Comparison of ENCODE assay signal across 9 cellular contexts in the genomic region with DNA sequence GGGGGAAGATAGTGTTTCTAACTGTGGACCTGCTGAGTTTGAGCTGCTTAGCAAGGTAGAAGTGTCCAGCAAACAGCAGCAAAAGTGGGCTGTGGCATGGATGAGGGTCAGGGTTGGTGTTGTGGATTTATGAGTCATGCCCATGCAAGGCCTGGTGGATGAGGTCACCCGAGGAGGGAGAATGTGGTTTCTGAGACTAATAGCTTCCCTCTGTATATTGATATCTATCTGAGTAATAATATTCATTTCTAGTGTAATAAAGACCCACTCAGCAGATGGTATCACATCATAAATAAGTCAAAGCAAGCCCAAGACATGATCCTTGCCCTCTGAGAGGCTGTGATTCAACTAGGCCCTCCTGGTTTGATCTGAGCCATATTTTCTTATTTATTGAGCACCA.
DNase-seq lines count a peak whose midpoint lies in the region; TF ChIP-seq lines count a peak whose summit lies in the region.
"Had no signal": no experiment of that assay in that cellular context is flagged by ENCODE, and none has a peak within 500 bp of the region (broad histone marks: within the 10 kb centered on the region; RNA-seq: fewer than 3 reads in every experiment).

No MANE protein-coding gene starts in this region.

- H3K18ac ChIP-seq in trophoblast cell (ENCODE audit: low read length), result no peak overlapping the region

- H3K36me3 Mint-ChIP-seq in nephron progenitor cell (ENCODE audit: low read depth), result no peaks in the 10 kb centered on the region
- H3K36me3 Mint-ChIP-seq in neural progenitor cell, result no peaks in the 10 kb centered on the region

- H3K27me3 Mint-ChIP-seq in nephron progenitor cell (ENCODE audit: low read depth, poor library complexity) (no peaks in the 10 kb centered on the region), neural progenitor cell (ENCODE audit: insufficient read depth, low read depth) (peaks cover 7% of the 10 kb centered on the region)

- no peak overlapping the region for H2BK5ac ChIP-seq in trophoblast cell (ENCODE audit: low read depth, low read length, poor library complexity)

- H3K36me3 ChIP-seq in GM06990 (ENCODE audit: control insufficient read depth, insufficient read depth, low read length) (no peaks in the 10 kb centered on the region), brain microvascular endothelial cell (replicated peaks) (no peaks in the 10 kb centered on the region), trophoblast cell (ENCODE audit: control insufficient read depth in 1 of 2, insufficient read depth in 2 of 2, low read length in 2 of 2) (no peaks in the 10 kb centered on the region), neural progenitor cell (no peaks in the 10 kb centered on the region)

- no peaks in the 10 kb centered on the region for H3K79me1 ChIP-seq in trophoblast cell (ENCODE audit: low read length)

- no peaks in the 10 kb centered on the region for H3K79me2 ChIP-seq in trophoblast cell (ENCODE audit: control insufficient read depth, insufficient read depth, low read length, poor library complexity)
- no peaks in the 10 kb centered on the region for H3K79me2 ChIP-seq in neural progenitor cell (ENCODE audit: low read depth)

- peak overlapping the region; percentile 15 for H3K27ac ChIP-seq in brain microvascular endothelial cell
- no peak overlapping the region for H3K27ac ChIP-seq in trophoblast cell (ENCODE audit: low read depth, low read length)
- H3K27ac ChIP-seq in neural progenitor cell, result no peak overlapping the region

- H3K4me1 ChIP-seq in trophoblast cell (ENCODE audit: control insufficient read depth in 1 of 2, insufficient read depth in 2 of 2, low read length in 2 of 2) (no peaks in the 10 kb centered on the region), neural progenitor cell (no peaks in the 10 kb centered on the region)

- H4K91ac ChIP-seq in trophoblast cell (ENCODE audit: low read depth, low read length), result no peak overlapping the region

- H3K27ac Mint-ChIP-seq in nephron progenitor cell (no peak overlapping the region), neural progenitor cell (no peak overlapping the region)

- H3K4me2 ChIP-seq in trophoblast cell (ENCODE audit: low read length), result no peak overlapping the region
- H3K4me2 ChIP-seq in neural progenitor cell, result no peak overlapping the region

- TF ChIP-seq CTCF in GM06990 (IDR thresholded peaks at IDR 0.05; ENCODE audit: insufficient read depth, low read length, poor library complexity, severe bottlenecking) (no peak), brain microvascular endothelial cell (IDR thresholded peaks at IDR 0.05; ENCODE audit: low read depth, low read length, missing control alignments) (no peak), nephron progenitor cell (IDR thresholded peaks at IDR 0.05) (no peak), neural progenitor cell (IDR thresholded peaks at IDR 0.05) (no peak)

- H3K27me3 ChIP-seq in GM06990 (replicated peaks; ENCODE audit: control insufficient read depth, insufficient read depth, low read length) (0 out of 2 replicates have a peak, but pooled peaks cover 2% of the 10 kb centered on the region), brain microvascular endothelial cell (replicated peaks) (no peaks in the 10 kb centered on the region), trophoblast cell (ENCODE audit: insufficient read depth, low read length) (no peaks in the 10 kb centered on the region), neural progenitor cell (no peaks in the 10 kb centered on the region)

- no peak overlapping the region for H3K23ac ChIP-seq in trophoblast cell (ENCODE audit: low read length)

- H4K20me1 ChIP-seq in neural progenitor cell (ENCODE audit: low read depth), result no peaks in the 10 kb centered on the region

- H3K14ac ChIP-seq in trophoblast cell (ENCODE audit: low read length), result no peak overlapping the region

- in situ Hi-C loops in brain microvascular endothelial cell (cut with HindIII; ENCODE audit: low pct_ligation_motif_present, low sequenced_read_pairs), result no loop called here

- no peaks in the 10 kb centered on the region for H3K9me3 ChIP-seq in trophoblast cell (ENCODE audit: insufficient read depth, low read depth, low read length)
- no peaks in the 10 kb centered on the region for H3K9me3 ChIP-seq in neural progenitor cell (ENCODE audit: low read depth)

- no peak overlapping the region for H4K12ac ChIP-seq in trophoblast cell (ENCODE audit: low read depth, low read length)

- H2BK12ac ChIP-seq in trophoblast cell (ENCODE audit: low read length), result no peak overlapping the region

- H3K4me3 Mint-ChIP-seq in nephron progenitor cell, result no peak overlapping the region
- no peak overlapping the region for H3K4me3 Mint-ChIP-seq in neural progenitor cell

- H3K9ac ChIP-seq in trophoblast cell (ENCODE audit: low read length) (no peak overlapping the region), neural progenitor cell (no peak overlapping the region)

- DNase-seq in GM06990 (ENCODE audit: extremely low read depth, insufficient read length) (peak; percentile 20), HK-2 (ENCODE audit: unreplicated experiment) (peak; percentile 13), brain microvascular endothelial cell (peak; percentile 94), trophoblast cell (peak; percentile 28 to 49), HuH-7.5 (ENCODE audit: low spot score) (no peak), nephron progenitor cell (no peak), neural progenitor cell (ENCODE audit: low spot score) (no peak), NCI-H1417 treated with DMSO at 0.1 percent for 48 hours (lab: John Stamatoyannopoulos, UW) (no peak)
- DNase-seq: T-helper 1 cell had no signal

- H2AK5ac ChIP-seq in trophoblast cell (ENCODE audit: low read length), result no peak overlapping the region

- H3K9me3 Mint-ChIP-seq in nephron progenitor cell (no peaks in the 10 kb centered on the region), neural progenitor cell (peaks cover 5% of the 10 kb centered on the region)

- H3F3A ChIP-seq in neural progenitor cell (ENCODE audit: low read depth), result no peaks in the 10 kb centered on the region

- no CpG with 5 or more reads among the region's 1 CpG for WGBS in trophoblast cell (ENCODE audit: extremely low coverage, insufficient coverage, insufficient read length)

- H2BK120ac ChIP-seq in trophoblast cell (ENCODE audit: insufficient read depth, low read length, poor library complexity), result no peak overlapping the region

- H2AFZ ChIP-seq in trophoblast cell (ENCODE audit: insufficient read depth, low read length, poor library complexity) (no peak overlapping the region), neural progenitor cell (replicated peaks) (no peak overlapping the region)

- H3K4me3 ChIP-seq in GM06990 (replicated peaks; ENCODE audit: low read depth, low read length) (no peak overlapping the region), brain microvascular endothelial cell (ENCODE audit: low read depth, low read length) (no peak overlapping the region), trophoblast cell (ENCODE audit: low read depth, low read length) (no peak overlapping the region), neural progenitor cell (no peak overlapping the region)

- no peak overlapping the region for H3K4ac ChIP-seq in trophoblast cell (ENCODE audit: low read depth, low read length)

- H3K4me1 Mint-ChIP-seq in nephron progenitor cell (peaks cover 13% of the 10 kb centered on the region), neural progenitor cell (peaks cover 19% of the 10 kb centered on the region)

- H4K8ac ChIP-seq in trophoblast cell (ENCODE audit: low read depth, low read length), result no peak overlapping the region

Comparison
In these comparisons a context has a peak if more than half of its experiments do, and no peak if none do; other contexts are left out.
1. DNase-seq: peak in GM06990 (single experiment), HK-2 (single experiment), brain microvascular endothelial cell (single experiment) and trophoblast cell (2 of 2); none in HuH-7.5 (single experiment), nephron progenitor cell (single experiment), neural progenitor cell (single experiment) and NCI-H1417 treated with DMSO at 0.1 percent for 48 hours (single experiment).